ENCODE assay signal across 8 cellular contexts in genomic region chr3:51670711-51671089, GRCh38. TPM values are rescaled to one million over a fixed set of nuclear protein-coding genes. Genes with fewer than 3 reads are reported as not detected.
DNase-seq lines count a peak whose midpoint lies in the region; ATAC-seq lines count a peak whose summit lies in the region.

No MANE protein-coding gene starts in this region.

- no peak overlapping the region for H4K8ac ChIP-seq in mesendoderm (ENCODE audit: low read depth, low read length)

- whole genome bisulfite sequencing in mesendoderm (ENCODE audit: extremely low coverage, insufficient coverage, low lambda C conversion rate) = no CpG with 5 or more reads among the region's 14 CpGs

- H3K9me3 ChIP-seq in adipocyte (ENCODE audit: control insufficient read depth, low read length) = no peaks in the 10 kb centered on the region

- H2AK5ac ChIP-seq in mesendoderm (ENCODE audit: low read length) = no peak overlapping the region

- H3K9ac ChIP-seq in adipocyte (ENCODE audit: low read length) (peak overlapping the region; percentile 98), mesendoderm (ENCODE audit: low read length) (peak overlapping the region; percentile 92)

- no peak overlapping the region for H3K23ac ChIP-seq in mesendoderm (ENCODE audit: low read length)

- H4K5ac ChIP-seq in mesendoderm (ENCODE audit: low read length) = no peak overlapping the region

- H3K4me2 ChIP-seq in mesendoderm (ENCODE audit: low read length) = peak overlapping the region; percentile 94

- peaks cover 32% of the 10 kb centered on the region for H3K4me1 ChIP-seq in adipocyte (ENCODE audit: control insufficient read depth, insufficient read depth, low read length)
- H3K4me1 ChIP-seq in mesendoderm (ENCODE audit: control insufficient read depth, low read depth, low read length) = peaks cover 3% of the 10 kb centered on the region

- no peak overlapping the region for H2BK15ac ChIP-seq in mesendoderm (replicated peaks; ENCODE audit: low read depth)

- no peaks in the 10 kb centered on the region for H3K27me3 ChIP-seq in adipocyte (replicated peaks; ENCODE audit: control insufficient read depth, insufficient read depth, low read length)
- H3K27me3 ChIP-seq in mesendoderm (ENCODE audit: insufficient read depth, low read length, poor library complexity) = no peaks in the 10 kb centered on the region

- no peak overlapping the region for H3K4ac ChIP-seq in mesendoderm (ENCODE audit: low read depth, low read length)

- H2BK120ac ChIP-seq in mesendoderm (ENCODE audit: low read depth, low read length) = no peak overlapping the region

- peak; percentile 19 for ATAC-seq in GM18868 (IDR thresholded peaks at IDR 0.05; ENCODE audit: unreplicated experiment)
- peak; percentile 23 for ATAC-seq in HG03045 (IDR thresholded peaks at IDR 0.05; ENCODE audit: unreplicated experiment)

- no peak overlapping the region for H3K18ac ChIP-seq in mesendoderm (ENCODE audit: low read length)

- H3K79me1 ChIP-seq in mesendoderm (ENCODE audit: low read length) = no peaks in the 10 kb centered on the region

- H3K27ac ChIP-seq in mesendoderm (ENCODE audit: low read depth, low read length) = no peak overlapping the region

- H3K56ac ChIP-seq in mesendoderm (ENCODE audit: low read length) = peak overlapping the region; percentile 93

- H3K79me2 ChIP-seq in mesendoderm (ENCODE audit: control insufficient read depth, insufficient read depth, low read length) = no peaks in the 10 kb centered on the region

- DNase-seq in adipocyte (ENCODE audit: low read depth) = no peak
- DNase-seq in mesendoderm = no peak
- no peak for DNase-seq in NCI-H2029 (lab: John Stamatoyannopoulos, UW)
- DNase-seq in central memory CD4-positive, alpha-beta T cell = no peak
- DNase-seq in OCI-M1 (lab: John Stamatoyannopoulos, UW) = no peak
- no peak for DNase-seq in iPS-NIHi11 (ENCODE audit: low spot score)

- H3K4me3 ChIP-seq in adipocyte (ENCODE audit: low read length) (peak overlapping the region; percentile 94), mesendoderm (ENCODE audit: low read length) (peak overlapping the region; percentile 74)

- H2BK5ac ChIP-seq in mesendoderm (ENCODE audit: low read length) = no peak overlapping the region

- H3K36me3 ChIP-seq in adipocyte (ENCODE audit: control insufficient read depth, insufficient read depth, low read length, severe bottlenecking) = peaks cover 14% of the 10 kb centered on the region
- H3K36me3 ChIP-seq in mesendoderm (ENCODE audit: control insufficient read depth, insufficient read depth, low read length) = no peaks in the 10 kb centered on the region

RNA-seq across cellular contexts. Expression of gene TEX264, which starts 0.4 kb away (rescaled TPM):
- polyA plus RNA-seq in mesendoderm (2013, experiment 1 of 2) = 7.8 TPM
- polyA plus RNA-seq in mesendoderm (2013, experiment 2 of 2) = 6.9 TPM

RNA-seq across cellular contexts. Expression of gene GRM2, which starts 36.2 kb away (rescaled TPM):
- 2.7 TPM for polyA plus RNA-seq in mesendoderm (2013, experiment 1 of 2)
- polyA plus RNA-seq in mesendoderm (2013, experiment 2 of 2) = 2.4 TPM
